ENCODE assay signal across 7 cellular contexts in the genomic region with DNA sequence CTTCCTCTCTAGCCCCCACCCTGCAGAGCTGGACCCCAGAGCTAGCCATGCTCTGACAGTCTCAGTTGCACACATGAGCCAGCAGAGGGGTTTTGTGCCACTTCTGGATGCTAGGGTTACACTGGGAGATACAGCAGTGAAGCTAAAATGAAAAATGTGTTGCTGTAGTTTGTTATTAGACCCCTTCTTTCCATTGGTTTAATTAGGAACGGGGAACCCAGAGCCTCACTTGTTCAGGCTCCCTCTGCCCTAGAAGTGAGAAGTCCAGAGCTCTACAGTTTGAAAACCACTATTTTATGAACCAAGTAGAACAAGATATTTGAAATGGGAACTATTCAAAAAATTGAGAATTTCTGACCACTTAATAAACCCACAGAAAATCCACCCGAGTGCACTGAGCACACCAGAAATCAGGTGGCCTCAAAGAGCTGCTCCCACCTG.
DNase-seq lines count a peak whose midpoint lies in the region; ATAC-seq and TF ChIP-seq lines count a peak whose summit lies in the region.
"Not testable (repeated sequence)": the region's sequence is repeated elsewhere in the genome, so short reads cannot be mapped to it uniquely, and the experiment has no call there.

No MANE protein-coding gene starts in this region.

- POLR2A ChIA-PET in IMR-90 (lab: Charles Lee; ENCODE audit: unreplicated experiment): not testable (repeated sequence)

- not testable (repeated sequence) for H2BK120ac ChIP-seq in IMR-90 (ENCODE audit: low read depth, low read length)

- H3K18ac ChIP-seq in IMR-90 (ENCODE audit: low read depth, low read length): not testable (repeated sequence)

- intact Hi-C loops in IMR-90 (cut with micrococcal nuclease); esophagus muscularis mucosa (cut with DNase I); left lung (cut with DNase I): not testable (repeated sequence)

- WGBS in IMR-90 (ENCODE audit: extremely low coverage in 2 of 2, insufficient read length in 1 of 2), 2 experiments: no CpG with 5 or more reads among the region's 2 CpGs
- WGBS in esophagus muscularis mucosa: 85% methylated on average over 2 of the region's 2 CpGs

- not testable (repeated sequence) for H3K4me3 Mint-ChIP-seq in activated naive CD8-positive, alpha-beta T cell treated with anti-CD3 and anti-CD28 coated beads, Interleukin-2, amount 50 U/mL, for 24 hours; osteocyte (ENCODE audit: unreplicated experiment)

- not testable (repeated sequence) for H3K4me2 ChIP-seq in IMR-90 (ENCODE audit: low read depth, low read length)

- H3K27ac Mint-ChIP-seq in activated naive CD8-positive, alpha-beta T cell treated with anti-CD3 and anti-CD28 coated beads, Interleukin-2, amount 50 U/mL, for 24 hours; osteocyte (ENCODE audit: unreplicated experiment): not testable (repeated sequence)

- H2BK5ac ChIP-seq in IMR-90 (ENCODE audit: low read depth, low read length, poor library complexity, severe bottlenecking): not testable (repeated sequence)

- not testable (repeated sequence) for H3K4me1 ChIP-seq in IMR-90 (ENCODE audit: control insufficient read depth, insufficient read depth, low read length); left lung
- H3K4me1 ChIP-seq in esophagus muscularis mucosa: peaks cover 9 to 13% (median 10%) of the 10 kb centered on the region in 4 donors

- not testable (repeated sequence) for H3K9me3 Mint-ChIP-seq in activated naive CD8-positive, alpha-beta T cell treated with anti-CD3 and anti-CD28 coated beads, Interleukin-2, amount 50 U/mL, for 24 hours; osteocyte (ENCODE audit: unreplicated experiment)

- not testable (repeated sequence) for H3K56ac ChIP-seq in IMR-90 (ENCODE audit: extremely low read depth, insufficient read depth, low read length)

- not testable (repeated sequence) for H3K27ac ChIP-seq in IMR-90 (ENCODE audit: insufficient read depth, low read length); esophagus muscularis mucosa (replicated peaks in 1 of 4); left lung

- H2BK20ac ChIP-seq in IMR-90 (ENCODE audit: low read depth, low read length): not testable (repeated sequence)

- H4K5ac ChIP-seq in IMR-90 (ENCODE audit: low read depth, low read length): not testable (repeated sequence)

- H2BK15ac ChIP-seq in IMR-90 (ENCODE audit: low read depth, low read length): not testable (repeated sequence)

- H3K36me3 ChIP-seq in IMR-90 (ENCODE audit: control insufficient read depth, insufficient read depth, low read length); left lung: not testable (repeated sequence)
- H3K36me3 ChIP-seq in esophagus muscularis mucosa: peaks cover 6 to 18% (median 11%) of the 10 kb centered on the region in 4 donors

- not testable (repeated sequence) for H4K91ac ChIP-seq in IMR-90 (ENCODE audit: insufficient read depth, low read depth, low read length)

- not testable (repeated sequence) for H2AK9ac ChIP-seq in IMR-90 (replicated peaks; ENCODE audit: low read depth, low read length, poor library complexity)

- DNase-seq in IMR-90 (peak; percentile 0), SK-N-DZ (ENCODE audit: low spot score) (peak; percentile 0), esophagus muscularis mucosa (ENCODE audit: extremely low spot score) (peak; percentile 8), left lung (peak; percentile 24 to 32), osteocyte (ENCODE audit: extremely low spot score, unreplicated experiment) (peak; percentile 71), superior temporal gyrus (ENCODE audit: extremely low spot score) (peak; percentile 2)
- peak; percentile 1 for DNase-seq in activated naive CD8-positive, alpha-beta T cell treated with anti-CD3 and anti-CD28 coated beads, Interleukin-2, amount 50 U/mL, for 24 hours

- not testable (repeated sequence) for H3K4me3 ChIP-seq in IMR-90 (ENCODE audit: insufficient read depth, low read depth, low read length); esophagus muscularis mucosa; left lung

- not testable (repeated sequence) for H3K14ac ChIP-seq in IMR-90 (replicated peaks; ENCODE audit: low read depth, low read length)

- H3K9me3 ChIP-seq in IMR-90 (ENCODE audit: control insufficient read depth, insufficient read depth, low read length); esophagus muscularis mucosa; left lung: not testable (repeated sequence)

- H3K23ac ChIP-seq in IMR-90 (ENCODE audit: low read depth, low read length): not testable (repeated sequence)

- not testable (repeated sequence) for H3K79me1 ChIP-seq in IMR-90 (ENCODE audit: low read depth in 1 of 2, low read length in 2 of 2)

- H3K36me3 Mint-ChIP-seq in activated naive CD8-positive, alpha-beta T cell treated with anti-CD3 and anti-CD28 coated beads, Interleukin-2, amount 50 U/mL, for 24 hours (ENCODE audit: low read depth); osteocyte (ENCODE audit: unreplicated experiment): not testable (repeated sequence)

- H3K27me3 Mint-ChIP-seq in activated naive CD8-positive, alpha-beta T cell treated with anti-CD3 and anti-CD28 coated beads, Interleukin-2, amount 50 U/mL, for 24 hours; osteocyte (ENCODE audit: unreplicated experiment): not testable (repeated sequence)

- not testable (repeated sequence) for H2AK5ac ChIP-seq in IMR-90 (ENCODE audit: low read depth, low read length)

- H2AFZ ChIP-seq in IMR-90 (replicated peaks; ENCODE audit: low read length, poor library complexity): not testable (repeated sequence)

- not testable (repeated sequence) for TF ChIP-seq EP300 in esophagus muscularis mucosa (IDR thresholded peaks at IDR 0.05)

- not testable (repeated sequence) for H4K20me1 ChIP-seq in IMR-90 (ENCODE audit: insufficient read depth, low read length)

- not testable (repeated sequence) for TF ChIP-seq CTCF in IMR-90 (conservative IDR thresholded peaks at IDR 0.05; ENCODE audit: low read depth, low read length); esophagus muscularis mucosa (IDR thresholded peaks at IDR 0.05); left lung (IDR thresholded peaks at IDR 0.05); osteocyte (IDR thresholded peaks at IDR 0.05)

- in situ Hi-C loops in IMR-90 (cut with MboI; ENCODE audit: low sequenced_read_pairs): not testable (repeated sequence)

- dilution Hi-C loops in IMR-90 (cut with HindIII; ENCODE audit: low sequenced_read_pairs, unreplicated experiment): not testable (repeated sequence)

- BruUV-seq in IMR-90 (replicated peaks; lab: Mats Ljungman, UMichigan): not testable (repeated sequence)

- H4K8ac ChIP-seq in IMR-90 (ENCODE audit: low read depth in 2 of 2, low read length in 2 of 2): not testable (repeated sequence)

- H3K4me1 Mint-ChIP-seq in activated naive CD8-positive, alpha-beta T cell treated with anti-CD3 and anti-CD28 coated beads, Interleukin-2, amount 50 U/mL, for 24 hours; osteocyte (ENCODE audit: unreplicated experiment): not testable (repeated sequence)

- not testable (repeated sequence) for ATAC-seq in IMR-90 (ENCODE audit: low read depth); activated naive CD8-positive, alpha-beta T cell treated with anti-CD3 and anti-CD28 coated beads, Interleukin-2, amount 50 U/mL, for 24 hours; left lung

- not testable (repeated sequence) for H3K9me1 ChIP-seq in IMR-90 (ENCODE audit: insufficient read depth, low read length)

- CTCF ChIA-PET in IMR-90 (lab: Yijun Ruan, JAX): not testable (repeated sequence)

- not testable (repeated sequence) for H3K4ac ChIP-seq in IMR-90 (ENCODE audit: low read depth, low read length)

- not testable (repeated sequence) for TF ChIP-seq POLR2A in IMR-90 (IDR thresholded peaks at IDR 0.05; ENCODE audit: low read depth, low read length); esophagus muscularis mucosa (IDR thresholded peaks at IDR 0.05; ENCODE audit: low read depth)

- not testable (repeated sequence) for H3K9ac ChIP-seq in IMR-90 (ENCODE audit: low read depth, low read length)

- not testable (repeated sequence) for H3K27me3 ChIP-seq in IMR-90 (ENCODE audit: control insufficient read depth, insufficient read depth, low read length); esophagus muscularis mucosa; left lung

- not testable (repeated sequence) for TF ChIP-seq RAD21 in IMR-90 (IDR thresholded peaks at IDR 0.05; ENCODE audit: low read length)

Comparison
In these comparisons a context has a peak if more than half of its experiments do, and no peak if none do; other contexts are left out.
1. DNase-seq: peak in every context shown above with its lines; median percentile 71 in osteocyte; 28 in left lung; 8 in esophagus muscularis mucosa; 2 in superior temporal gyrus; 1 in activated naive CD8-positive, alpha-beta T cell treated with anti-CD3 and anti-CD28 coated beads, Interleukin-2, amount 50 U/mL, for 24 hours; 0 in IMR-90; 0 in SK-N-DZ.